18 cellular contexts compared by ENCODE assay signal in genomic region chr13:109941221-109941620, GRCh38.
DNase-seq lines count a peak whose midpoint lies in the region; FAIRE-seq and TF ChIP-seq lines count a peak whose summit lies in the region.
"Had no signal": no experiment of that assay in that cellular context is flagged by ENCODE, and none has a peak within 500 bp of the region (broad histone marks: within the 10 kb centered on the region; RNA-seq: fewer than 3 reads in every experiment).

No MANE protein-coding gene starts in this region.

- no peaks in the 10 kb centered on the region for H3K4me1 Mint-ChIP-seq in activated CD4-positive, alpha-beta T cell treated with anti-CD3 and anti-CD28 coated beads, Interleukin-2, amount 10 ng/mL, durations not matched to agents 24 days and 14 days
- H3K4me1 Mint-ChIP-seq: CD14-positive monocyte; CD4-positive, alpha-beta memory T cell had no signal

- 48% methylated on average over 2 of the region's 2 CpGs for WGBS in hepatocyte (ENCODE audit: low lambda C conversion rate, missing lambda C conversion rate)

- no peaks in the 10 kb centered on the region for H3K27me3 ChIP-seq in bronchial epithelial cell (ENCODE audit: control insufficient read depth, insufficient read depth, low read length)
- H3K27me3 ChIP-seq in hepatocyte: no peaks in the 10 kb centered on the region
- H3K27me3 ChIP-seq: BLaER1 had no signal

- no peaks in the 10 kb centered on the region for H3K36me3 Mint-ChIP-seq in activated CD4-positive, alpha-beta T cell treated with anti-CD3 and anti-CD28 coated beads, Interleukin-2, amount 10 ng/mL, durations not matched to agents 24 days and 14 days (ENCODE audit: low read depth)
- H3K36me3 Mint-ChIP-seq: CD14-positive monocyte; CD4-positive, alpha-beta memory T cell had no signal

- H4K20me1 ChIP-seq in hepatocyte (ENCODE audit: insufficient read depth, poor library complexity, severe bottlenecking): no peaks in the 10 kb centered on the region
- H4K20me1 ChIP-seq: BLaER1 had no signal

- TF ChIP-seq CTCF in bronchial epithelial cell (IDR thresholded peaks at IDR 0.05; ENCODE audit: insufficient read depth, low read length, severe bottlenecking): no peak
- no peak for TF ChIP-seq CTCF in hepatocyte (IDR thresholded peaks at IDR 0.05; ENCODE audit: poor library complexity)

- intact Hi-C loops in activated CD4-positive, alpha-beta T cell treated with anti-CD3 and anti-CD28 coated beads, Interleukin-2, amount 10 ng/mL, durations not matched to agents 24 days and 14 days (cut with micrococcal nuclease): no loop called here

- peak overlapping the region; percentile 34 for H3K27ac ChIP-seq in hepatocyte
- H3K27ac ChIP-seq: 22Rv1, BLaER1, HL-60 had no signal

- H3K27ac Mint-ChIP-seq in activated CD4-positive, alpha-beta T cell treated with anti-CD3 and anti-CD28 coated beads, Interleukin-2, amount 10 ng/mL, durations not matched to agents 24 days and 14 days: no peak overlapping the region
- H3K27ac Mint-ChIP-seq: CD14-positive monocyte; CD4-positive, alpha-beta memory T cell; HFFc6 had no signal

- no peak overlapping the region for H3K4me3 Mint-ChIP-seq in activated CD4-positive, alpha-beta T cell treated with anti-CD3 and anti-CD28 coated beads, Interleukin-2, amount 10 ng/mL, durations not matched to agents 24 days and 14 days
- H3K4me3 Mint-ChIP-seq: CD14-positive monocyte; CD4-positive, alpha-beta memory T cell; HFFc6 had no signal

- H3K9me3 Mint-ChIP-seq in activated CD4-positive, alpha-beta T cell treated with anti-CD3 and anti-CD28 coated beads, Interleukin-2, amount 10 ng/mL, durations not matched to agents 24 days and 14 days: no peaks in the 10 kb centered on the region

- DNase-seq in activated CD4-positive, alpha-beta T cell treated with anti-CD3 and anti-CD28 coated beads, Interleukin-2, amount 10 ng/mL, durations not matched to agents 24 days and 14 days: peak; percentile 10
- DNase-seq in activated CD4-positive, alpha-beta T cell treated with anti-CD3 and anti-CD28 coated beads for 1 hour: no peak
- DNase-seq in bronchial epithelial cell (ENCODE audit: low read depth): peak; percentile 33
- no peak for DNase-seq in hepatocyte (ENCODE audit: low spot score)
- DNase-seq in globus pallidus (ENCODE audit: low spot score): no peak
- no peak for DNase-seq in MV-4-11 (lab: John Stamatoyannopoulos, UW)
- no peak for DNase-seq in stimulated activated CD4-positive, alpha-beta T cell treated with anti-CD3 and anti-CD28 coated beads, Interleukin-2, amount 100 ng/mL, for 48 hours
- DNase-seq: CD4-positive, alpha-beta memory T cell; DMS153; DMS79; GF-D8; GOT3; H7 had no signal

- H3K4me1 ChIP-seq in hepatocyte (ENCODE audit: insufficient read depth): peaks cover 19% of the 10 kb centered on the region
- H3K4me1 ChIP-seq: BLaER1 had no signal

- no peak overlapping the region for H3K4me2 ChIP-seq in hepatocyte
- H3K4me2 ChIP-seq: BLaER1 had no signal

- H3K4me3 ChIP-seq in bronchial epithelial cell (ENCODE audit: low read depth, low read length) (no peak overlapping the region), hepatocyte (no peak overlapping the region)
- H3K4me3 ChIP-seq: BLaER1 had no signal

- H2AFZ ChIP-seq in hepatocyte: no peak overlapping the region

- no peaks in the 10 kb centered on the region for H3K79me2 ChIP-seq in hepatocyte

- no peaks in the 10 kb centered on the region for H3K9me2 ChIP-seq in hepatocyte (replicated peaks; ENCODE audit: insufficient read depth)

- no peaks in the 10 kb centered on the region for H3K27me3 Mint-ChIP-seq in activated CD4-positive, alpha-beta T cell treated with anti-CD3 and anti-CD28 coated beads, Interleukin-2, amount 10 ng/mL, durations not matched to agents 24 days and 14 days

- FAIRE-seq in bronchial epithelial cell (lab: Jason Lieb, UNC): no peak

- no peaks in the 10 kb centered on the region for H3K9me3 ChIP-seq in hepatocyte (ENCODE audit: low read depth)

- no peaks in the 10 kb centered on the region for H3K36me3 ChIP-seq in bronchial epithelial cell (ENCODE audit: control insufficient read depth, insufficient read depth, low read length)
- no peaks in the 10 kb centered on the region for H3K36me3 ChIP-seq in hepatocyte (replicated peaks; ENCODE audit: insufficient read depth, low read depth)
- H3K36me3 ChIP-seq: BLaER1 had no signal

Comparison
In these comparisons a context has a peak if more than half of its experiments do, and no peak if none do; other contexts are left out.
1. DNase-seq: peak in activated CD4-positive, alpha-beta T cell treated with anti-CD3 and anti-CD28 coated beads, Interleukin-2, amount 10 ng/mL, durations not matched to agents 24 days and 14 days (single experiment) and bronchial epithelial cell (single experiment); none in activated CD4-positive, alpha-beta T cell treated with anti-CD3 and anti-CD28 coated beads for 1 hour (single experiment), hepatocyte (single experiment), globus pallidus (single experiment), MV-4-11 (single experiment) and stimulated activated CD4-positive, alpha-beta T cell treated with anti-CD3 and anti-CD28 coated beads, Interleukin-2, amount 100 ng/mL, for 48 hours (0 of 2).